ENCODE assay signal across 14 cellular contexts in the genomic region with DNA sequence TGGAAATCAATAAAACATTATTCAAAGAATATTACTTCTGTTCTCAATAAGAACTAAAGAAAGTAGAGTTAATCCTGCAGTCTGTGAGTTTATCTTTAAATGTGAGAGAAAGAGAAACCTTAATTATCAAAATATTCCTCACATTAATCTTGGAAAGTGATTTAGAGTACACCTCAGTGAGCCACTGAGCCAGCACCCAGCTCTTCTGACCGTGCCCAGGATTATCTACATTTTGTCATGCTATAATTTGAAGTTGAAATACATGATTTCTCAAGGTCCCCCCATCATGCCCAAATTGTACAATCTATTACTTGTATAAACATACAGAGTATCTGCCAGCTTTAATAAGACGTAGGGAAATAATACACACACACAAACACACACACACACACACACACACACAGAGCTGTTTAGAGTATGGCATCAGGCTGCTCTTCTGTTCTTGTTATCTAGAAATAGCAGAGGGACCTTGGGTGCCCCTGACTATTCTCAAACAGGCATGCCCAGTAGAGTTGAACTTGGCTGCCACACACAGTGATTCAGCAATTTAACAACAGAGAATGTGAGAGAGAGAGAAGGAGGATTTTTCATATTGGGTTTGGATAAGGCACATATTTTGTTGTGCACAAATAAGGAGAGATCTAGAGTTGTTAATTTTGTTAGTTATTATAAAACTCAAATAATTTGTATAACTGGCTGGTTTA.
DNase-seq lines count a peak whose midpoint lies in the region; ATAC-seq, FAIRE-seq and TF ChIP-seq lines count a peak whose summit lies in the region.
"Had no signal": no experiment of that assay in that cellular context is flagged by ENCODE, and none has a peak within 500 bp of the region (broad histone marks: within the 10 kb centered on the region; RNA-seq: fewer than 3 reads in every experiment).

No MANE protein-coding gene starts in this region.

- H3K4me2 ChIP-seq in PC-9 = no peak overlapping the region

- WGBS in pancreas, 2 donors = 15 to 17% methylated on average over 2 of the region's 2 CpGs

- no peaks in the 10 kb centered on the region for H4K20me1 ChIP-seq in PC-9 (ENCODE audit: insufficient read depth)

- H3K9me2 ChIP-seq in PC-9 (ENCODE audit: insufficient read depth) = no peaks in the 10 kb centered on the region; the same call in 1 of the 2 replicates

- no peaks in the 10 kb centered on the region for H3F3A ChIP-seq in PC-9 (ENCODE audit: insufficient read depth, low read depth)

- no peaks in the 10 kb centered on the region for H3K27me3 Mint-ChIP-seq in Calu3 (ENCODE audit: unreplicated experiment)
- H3K27me3 Mint-ChIP-seq: activated naive CD8-positive, alpha-beta T cell had no signal

- H3K9me3 Mint-ChIP-seq in Calu3 (ENCODE audit: low read depth, unreplicated experiment) = peaks cover 3% of the 10 kb centered on the region

- ATAC-seq in esophagus mucosa (peak; percentile 47), pancreas (peak in 3 of 4 donors; percentile 50 to 65 (median 55)), HG03469 (IDR thresholded peaks at IDR 0.05; ENCODE audit: unreplicated experiment) (no peak), HG03378 (IDR thresholded peaks at IDR 0.05; ENCODE audit: unreplicated experiment) (no peak)
- ATAC-seq: CD8-positive, alpha-beta T cell had no signal

- H3K79me2 ChIP-seq in PC-9 (ENCODE audit: low read depth) = no peaks in the 10 kb centered on the region

- H3K4me3 ChIP-seq in PC-9 (no peak overlapping the region), pancreas (no peak overlapping the region)
- H3K4me3 ChIP-seq: SJCRH30, uterus had no signal

- no peaks in the 10 kb centered on the region for H3K27me3 ChIP-seq in PC-9 (ENCODE audit: insufficient read depth, low read depth)
- no peaks in the 10 kb centered on the region for H3K27me3 ChIP-seq in pancreas
- H3K27me3 ChIP-seq: SJCRH30, uterus had no signal

- DNase-seq in Calu3 = no peak
- no peak for DNase-seq in PC-9
- peak in 1 of 6 donors; percentile 13 for DNase-seq in pancreas
- DNase-seq in posterior cingulate gyrus = no peak
- no peak for DNase-seq in NCI-H2171 treated with DMSO at 0.1 percent for 48 hours (lab: John Stamatoyannopoulos, UW)
- DNase-seq: CD8-positive, alpha-beta T cell; NCI-H2171; uterus had no signal

- no peak for FAIRE-seq in pancreas (lab: Jason Lieb, UNC)
- FAIRE-seq: endometrium had no signal

- no TSS peak for BruUV-seq in Calu3 (replicated peaks; lab: Mats Ljungman, UMichigan)
- no TSS peak for BruUV-seq in PC-9 (replicated peaks; lab: Mats Ljungman, UMichigan)

- POLR2A ChIA-PET in PC-9 (lab: Charles Lee; ENCODE audit: unreplicated experiment) = interaction anchor here (0.7 kb wide), 1 partner anchor 60 kb away, joined by 5 read pairs; no protein-coding TSS in a partner anchor

- H2AFZ ChIP-seq in PC-9 = peak overlapping the region; percentile 60

- TF ChIP-seq CTCF in Calu3 (IDR thresholded peaks at IDR 0.05; ENCODE audit: unreplicated experiment) (no peak), PC-9 (conservative IDR thresholded peaks at IDR 0.05) (no peak), pancreas (IDR thresholded peaks at IDR 0.05) (no peak)

- H3K27ac Mint-ChIP-seq in Calu3 (ENCODE audit: unreplicated experiment) = peak overlapping the region; percentile 12
- H3K27ac Mint-ChIP-seq: activated naive CD8-positive, alpha-beta T cell; CD8-positive, alpha-beta T cell had no signal

- H3K36me3 ChIP-seq in PC-9 (ENCODE audit: low read depth) = no peaks in the 10 kb centered on the region
- H3K36me3 ChIP-seq in pancreas = no peaks in the 10 kb centered on the region
- H3K36me3 ChIP-seq: SJCRH30, uterus had no signal

- H3K36me3 Mint-ChIP-seq in Calu3 (ENCODE audit: insufficient read depth, unreplicated experiment) = no peaks in the 10 kb centered on the region
- H3K36me3 Mint-ChIP-seq: activated naive CD8-positive, alpha-beta T cell; CD8-positive, alpha-beta T cell had no signal

- H3K9me3 ChIP-seq in PC-9 (ENCODE audit: insufficient read depth, low read depth) (no peaks in the 10 kb centered on the region), pancreas (no peaks in the 10 kb centered on the region)
- H3K9me3 ChIP-seq: SJCRH30, uterus had no signal

- CTCF ChIA-PET in Calu3 (lab: Charles Lee) = interaction anchor here (0.6 kb wide), 1 partner anchor 50 kb away, joined by 3 read pairs; no protein-coding TSS in a partner anchor
- CTCF ChIA-PET in PC-9 (lab: Charles Lee) = interaction anchor here (0.7 kb wide), 1 partner anchor 72 kb away, joined by 5 read pairs; no protein-coding TSS in a partner anchor

- peaks cover 11% of the 10 kb centered on the region for H3K4me1 Mint-ChIP-seq in Calu3 (ENCODE audit: low read depth, unreplicated experiment)

- H3K4me1 ChIP-seq in PC-9 (replicated peaks; ENCODE audit: insufficient read depth) = peaks cover 12% of the 10 kb centered on the region; the same call in 1 of the 2 replicates
- no peaks in the 10 kb centered on the region for H3K4me1 ChIP-seq in pancreas
- H3K4me1 ChIP-seq: SJCRH30, uterus had no signal

- H3K4me3 Mint-ChIP-seq in Calu3 (ENCODE audit: low read depth, unreplicated experiment) = no peak overlapping the region
- H3K4me3 Mint-ChIP-seq: activated naive CD8-positive, alpha-beta T cell; CD8-positive, alpha-beta T cell had no signal

- intact Hi-C loops in Calu3 (cut with micrococcal nuclease; ENCODE audit: unreplicated experiment) (no loop called here), PC-9 (cut with micrococcal nuclease; ENCODE audit: unreplicated experiment) (no loop called here), pancreas (cut with DNase I) (no loop called here), posterior cingulate gyrus (cut with DNase I) (no loop called here)

- H3K27ac ChIP-seq in PC-9 (0 out of 2 replicates have a peak overlapping the region, but pooled peaks have one; percentile 5), pancreas (no peak overlapping the region)
- H3K27ac ChIP-seq: SJCRH30, uterus had no signal

Comparison
In these comparisons a context has a peak if more than half of its experiments do, and no peak if none do; other contexts are left out.
1. ATAC-seq: peak in esophagus mucosa (single experiment) and pancreas (3 of 4); none in HG03469 (single experiment) and HG03378 (single experiment).